ENCODE assay signal across 19 cellular contexts in the genomic region with DNA sequence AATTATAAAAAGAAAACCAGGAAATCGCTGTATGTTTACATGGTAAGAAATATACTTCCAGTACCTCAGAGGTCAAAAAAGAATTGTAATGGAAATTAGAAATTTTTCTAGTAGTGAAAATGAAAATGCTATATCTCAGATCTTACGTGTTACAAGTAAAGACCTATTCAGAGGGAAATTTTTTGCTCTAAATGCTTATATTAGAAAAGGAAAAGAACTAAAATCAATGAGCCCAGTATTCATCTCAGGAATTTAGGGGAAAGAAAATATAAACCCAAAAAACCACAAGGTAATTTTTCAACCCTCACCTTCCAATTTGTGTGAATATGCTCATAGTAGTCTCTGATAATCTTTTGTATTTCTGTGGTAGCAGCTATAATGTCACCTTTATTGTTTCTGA.
A peak's percentile ranks its signal among the peaks of the same experiment; 100 is the strongest.
DNase-seq lines count a peak whose midpoint lies in the region; ATAC-seq and TF ChIP-seq lines count a peak whose summit lies in the region.
"Had no signal": no experiment of that assay in that cellular context is flagged by ENCODE, and none has a peak within 500 bp of the region (broad histone marks: within the 10 kb centered on the region; RNA-seq: fewer than 3 reads in every experiment).

No MANE protein-coding gene starts in this region.

- H3K36me3 Mint-ChIP-seq in Calu3 (ENCODE audit: insufficient read depth, unreplicated experiment) = no peaks in the 10 kb centered on the region

- intact Hi-C loops in Calu3 (cut with micrococcal nuclease; ENCODE audit: unreplicated experiment) (no loop called here), ascending aorta (cut with DNase I) (no loop called here)

- H3K27me3 Mint-ChIP-seq in Calu3 (ENCODE audit: unreplicated experiment) = no peaks in the 10 kb centered on the region

- no peaks in the 10 kb centered on the region for H3K27me3 ChIP-seq in ascending aorta
- H3K27me3 ChIP-seq: foreskin keratinocyte, SJCRH30, thyroid gland had no signal

- H3K27ac Mint-ChIP-seq in Calu3 (ENCODE audit: unreplicated experiment) = no peak overlapping the region
- H3K27ac Mint-ChIP-seq: nephron; T-helper 2 cell treated with Interferon-gamma antibody and Interleukin-4, amounts not matched to agents 5 μg/mL and 100 μg/mL, for 36 hours had no signal

- no peak for TF ChIP-seq CTCF in Calu3 (IDR thresholded peaks at IDR 0.05; ENCODE audit: unreplicated experiment)
- no peak for TF ChIP-seq CTCF in ascending aorta (IDR thresholded peaks at IDR 0.05)

- peaks cover 0 to 3% of the 10 kb centered on the region in 2 donors for H3K36me3 ChIP-seq in ascending aorta
- H3K36me3 ChIP-seq: thyroid gland had no signal

- no peaks in the 10 kb centered on the region for H3K9me3 Mint-ChIP-seq in Calu3 (ENCODE audit: low read depth, unreplicated experiment)

- CTCF ChIA-PET in Calu3 (lab: Charles Lee) = no interaction called here

- ATAC-seq in GM18498 (IDR thresholded peaks at IDR 0.05; ENCODE audit: unreplicated experiment) = peak; percentile 40
- peak; percentile 69 for ATAC-seq in GM19035 (IDR thresholded peaks at IDR 0.05; ENCODE audit: unreplicated experiment)
- ATAC-seq in HG02759 (IDR thresholded peaks at IDR 0.05; ENCODE audit: unreplicated experiment) = peak; percentile 71
- ATAC-seq in HG03575 (IDR thresholded peaks at IDR 0.05; ENCODE audit: extremely low read depth, insufficient number of reproducible peaks, low FRiP score, unreplicated experiment) = peak; percentile 70
- ATAC-seq: foreskin keratinocyte had no signal

- H3K4me3 Mint-ChIP-seq in Calu3 (ENCODE audit: low read depth, unreplicated experiment) = no peak overlapping the region
- H3K4me3 Mint-ChIP-seq: nephron; T-helper 2 cell treated with Interferon-gamma antibody and Interleukin-4, amounts not matched to agents 5 μg/mL and 100 μg/mL, for 36 hours had no signal

- no peaks in the 10 kb centered on the region for H3K9me3 ChIP-seq in ascending aorta
- H3K9me3 ChIP-seq: SJCRH30, thyroid gland had no signal

- H3K4me3 ChIP-seq in ascending aorta = no peak overlapping the region
- H3K4me3 ChIP-seq: lung, SJCRH30, thyroid gland had no signal

- no peak overlapping the region for H3K27ac ChIP-seq in ascending aorta
- H3K27ac ChIP-seq: foreskin keratinocyte, SJCRH30, thyroid gland had no signal

- no peak for DNase-seq in amniotic stem cell (lab: John Stamatoyannopoulos, UW)
- DNase-seq in LoVo (ENCODE audit: low spot score) = no peak
- DNase-seq in Calu3 = no peak
- DNase-seq in ascending aorta (ENCODE audit: low spot score in 2 of 2) = no peak
- DNase-seq: activated CD4-positive, alpha-beta T cell treated with anti-CD3 and anti-CD28 coated beads for 48 hours; amygdala; foreskin keratinocyte; GF-D8; NCI-H1694; NCI-H510A; SJCRH30; thyroid gland had no signal

- H3K4me1 ChIP-seq in ascending aorta = no peaks in the 10 kb centered on the region
- H3K4me1 ChIP-seq: foreskin keratinocyte, SJCRH30, thyroid gland had no signal

- BruUV-seq in Calu3 (replicated peaks; lab: Mats Ljungman, UMichigan) = no TSS peak

- H3K4me1 Mint-ChIP-seq in Calu3 (ENCODE audit: low read depth, unreplicated experiment) = no peaks in the 10 kb centered on the region
- H3K4me1 Mint-ChIP-seq: nephron had no signal
